22 cellular contexts compared by ENCODE assay signal in the genomic region with DNA sequence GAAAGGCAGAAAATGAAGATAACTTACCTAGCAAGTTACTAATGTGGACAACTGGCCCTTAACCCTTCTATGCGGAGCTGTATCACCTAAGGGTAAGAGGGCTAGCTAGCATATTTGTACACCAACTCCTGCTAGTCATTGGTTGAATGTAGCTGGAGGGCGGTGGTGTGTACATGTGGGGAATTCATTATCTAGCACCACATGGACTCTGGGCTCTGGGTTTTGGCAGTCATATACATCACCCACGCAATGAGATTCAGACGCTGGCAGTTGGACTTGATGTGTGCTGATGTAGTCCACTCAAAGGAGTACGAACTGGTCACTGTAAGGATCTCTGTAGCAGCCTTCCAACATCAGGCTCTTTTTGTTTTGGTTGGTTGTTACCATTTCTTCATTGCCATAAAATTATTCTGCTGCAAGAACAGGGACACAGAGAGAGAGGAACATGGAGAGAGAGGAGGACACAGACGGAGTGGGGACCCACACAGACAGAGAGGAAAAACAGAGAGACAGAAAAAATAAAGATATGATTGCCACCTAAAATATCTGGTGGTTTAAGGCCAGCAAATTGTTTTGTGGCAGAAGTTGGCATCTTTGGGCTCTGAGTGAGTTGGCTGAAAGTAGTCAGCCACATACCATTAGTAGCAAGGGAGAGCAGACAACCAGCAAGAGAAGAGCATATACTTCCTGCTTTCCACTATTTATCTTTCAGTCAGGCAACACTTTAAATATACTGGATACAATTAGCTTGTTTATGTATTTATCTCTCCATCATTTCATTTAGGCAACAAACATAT.
"Had no signal": no experiment of that assay in that cellular context is flagged by ENCODE, and none has a peak within 500 bp of the region (broad histone marks: within the 10 kb centered on the region; RNA-seq: fewer than 3 reads in every experiment).

No MANE protein-coding gene starts in this region.

- H3K36me3 ChIP-seq: colonic mucosa, esophagus muscularis mucosa, gastrocnemius medialis, heart right ventricle, left lung, lower lobe of right lung had no signal

- DNase-seq: colonic mucosa; cortex of kidney; dermis blood vessel endothelial cell; dorsolateral prefrontal cortex; effector CD4-positive, alpha-beta T cell; effector memory CD4-positive, alpha-beta T cell; foreskin keratinocyte; gastrocnemius medialis; glutamatergic neuron; head of caudate nucleus; heart right ventricle; hippocampal formation; left cardiac atrium; left lung; left ventricle myocardium superior; lower lobe of right lung; mesenchymal stem cell; mucosa of descending colon had no signal

- H3K9me3 ChIP-seq: colonic mucosa, esophagus muscularis mucosa, gastrocnemius medialis, left lung, lower lobe of right lung, mucosa of descending colon had no signal

- ATAC-seq: foreskin keratinocyte, gastrocnemius medialis, left cardiac atrium, left lung, left ventricle myocardium superior, lower lobe of right lung, mucosa of descending colon had no signal

- H3K4me3 ChIP-seq: colonic mucosa, dorsolateral prefrontal cortex, esophagus muscularis mucosa, gastrocnemius medialis, heart right ventricle, left lung, lower lobe of right lung, mucosa of descending colon had no signal

- H3K4me1 ChIP-seq: colonic mucosa, foreskin keratinocyte, gastrocnemius medialis, left lung, lower lobe of right lung had no signal

- H3K27me3 ChIP-seq: colonic mucosa, dorsolateral prefrontal cortex, esophagus muscularis mucosa, foreskin keratinocyte, gastrocnemius medialis, heart right ventricle, left lung had no signal

- FAIRE-seq: endothelial cell of umbilical vein, islet of Langerhans, keratinocyte had no signal

- H3K27ac ChIP-seq: colonic mucosa, dorsolateral prefrontal cortex, esophagus muscularis mucosa, foreskin keratinocyte, gastrocnemius medialis, heart right ventricle, left lung, lower lobe of right lung had no signal
